8 cellular contexts compared by ENCODE assay signal in the genomic region with DNA sequence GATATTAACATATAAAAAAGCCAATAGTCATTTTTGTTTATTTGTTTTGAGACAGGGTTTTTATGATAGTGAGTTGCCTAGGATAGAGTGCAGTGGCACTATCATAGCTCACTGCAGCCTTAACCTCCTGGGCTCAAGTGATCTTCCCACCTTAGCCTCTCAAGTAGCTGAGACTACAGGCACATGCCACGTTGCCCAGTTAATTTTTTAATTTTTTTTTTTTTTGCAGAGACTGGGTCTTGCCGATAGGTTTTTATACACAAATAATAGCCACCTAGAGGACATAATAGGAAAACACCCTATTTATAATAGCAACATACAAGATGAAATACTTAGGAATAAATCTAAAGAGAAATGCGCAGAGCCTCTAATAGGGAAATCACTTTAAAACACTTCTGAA. TPM values are rescaled to one million over a fixed set of nuclear protein-coding genes. Genes with fewer than 3 reads are reported as not detected.
DNase-seq lines count a peak whose midpoint lies in the region; ATAC-seq, FAIRE-seq and TF ChIP-seq lines count a peak whose summit lies in the region.

No MANE protein-coding gene starts in this region.

- no peak for DNase-seq in right atrium auricular region (ENCODE audit: low spot score)
- no peak for DNase-seq in left cardiac atrium
- no peak for DNase-seq in T-cell
- DNase-seq in germinal center (ENCODE audit: low spot score): peak; percentile 41
- DNase-seq in T-helper 2 cell treated with Interferon-gamma antibody and Interleukin-4, amounts not matched to agents 5 μg/mL and 100 μg/mL, for 36 hours (ENCODE audit: low spot score): no peak
- no peak for DNase-seq in H54 (ENCODE audit: insufficient read length, low spot score)

- TF ChIP-seq CTCF in right atrium auricular region (IDR thresholded peaks at IDR 0.05): peak; percentile 21 to 48

- ATAC-seq in left cardiac atrium (no peak), T-cell (replicated peaks in 1 of 4) (peak in 1 of 4 experiments; percentile 31), HG03469 (IDR thresholded peaks at IDR 0.05; ENCODE audit: unreplicated experiment) (no peak), HG02840 (IDR thresholded peaks at IDR 0.05; ENCODE audit: low FRiP score, unreplicated experiment) (no peak)

- no peaks in the 10 kb centered on the region for H3K9me3 Mint-ChIP-seq in T-cell
- H3K9me3 Mint-ChIP-seq in T-helper 2 cell treated with Interferon-gamma antibody and Interleukin-4, amounts not matched to agents 5 μg/mL and 100 μg/mL, for 36 hours: no peaks in the 10 kb centered on the region

- H3K27me3 Mint-ChIP-seq in T-cell: no peaks in the 10 kb centered on the region
- H3K27me3 Mint-ChIP-seq in T-helper 2 cell treated with Interferon-gamma antibody and Interleukin-4, amounts not matched to agents 5 μg/mL and 100 μg/mL, for 36 hours (ENCODE audit: low read depth): no peaks in the 10 kb centered on the region

- H3K4me1 Mint-ChIP-seq in T-cell: peaks cover 51 to 58% (median 51%) of the 10 kb centered on the region in 3 donors
- peaks cover 26% of the 10 kb centered on the region for H3K4me1 Mint-ChIP-seq in T-helper 2 cell treated with Interferon-gamma antibody and Interleukin-4, amounts not matched to agents 5 μg/mL and 100 μg/mL, for 36 hours (ENCODE audit: low read depth)

- H3K27ac Mint-ChIP-seq in T-cell: peak overlapping the region; percentile 52 to 64
- no peak overlapping the region for H3K27ac Mint-ChIP-seq in T-helper 2 cell treated with Interferon-gamma antibody and Interleukin-4, amounts not matched to agents 5 μg/mL and 100 μg/mL, for 36 hours

- no peak for FAIRE-seq in H54 (lab: Jason Lieb, UNC)

- no peak for TF ChIP-seq POLR2A in H54 (IDR thresholded peaks at IDR 0.05; ENCODE audit: low read depth, low read length)

- peaks cover 24% of the 10 kb centered on the region for H3K36me3 Mint-ChIP-seq in T-cell
- H3K36me3 Mint-ChIP-seq in T-helper 2 cell treated with Interferon-gamma antibody and Interleukin-4, amounts not matched to agents 5 μg/mL and 100 μg/mL, for 36 hours (ENCODE audit: low read depth): peaks cover 47% of the 10 kb centered on the region

- peaks cover 0 to 20% of the 10 kb centered on the region in 2 donors for H3K4me1 ChIP-seq in right atrium auricular region

- H3K4me3 Mint-ChIP-seq in T-cell: no peak overlapping the region
- no peak overlapping the region for H3K4me3 Mint-ChIP-seq in T-helper 2 cell treated with Interferon-gamma antibody and Interleukin-4, amounts not matched to agents 5 μg/mL and 100 μg/mL, for 36 hours

- CTCF ChIA-PET in T-cell (lab: Charles Lee): interaction anchor here in 1 of 2 donors (0.6 to 1.2 kb wide), 4 partner anchors 12 to 646 kb away, joined by 3 to 7 read pairs (median 4); no protein-coding TSS in a partner anchor

- H3K36me3 ChIP-seq in right atrium auricular region: peaks cover 30% of the 10 kb centered on the region

- H3K9me3 ChIP-seq in right atrium auricular region: no peaks in the 10 kb centered on the region

- no peaks in the 10 kb centered on the region for H3K27me3 ChIP-seq in right atrium auricular region

- intact Hi-C loops in left cardiac atrium (cut with DNase I): no loop called here

- H3K27ac ChIP-seq in right atrium auricular region: no peak overlapping the region

- POLR2A ChIA-PET in T-cell (lab: Charles Lee): interaction anchor here in 1 of 2 donors (0.7 to 1.5 kb wide), 4 partner anchors 12 to 172 kb away, joined by 3 to 15 read pairs (median 6); partner anchors contain the start of gene EIF3J

- no peak overlapping the region for H3K4me3 ChIP-seq in right atrium auricular region

RNA-seq across cellular contexts. Expression of gene EIF3J, which starts 13.3 kb away (rescaled TPM):
- total RNA-seq in right atrium auricular region (10 to 100 TPM; 27.2 to 34.5 TPM), left cardiac atrium (10 to 100 TPM; 59.3 to 77.0 TPM), T-cell (10 to 100 TPM; 58.2 to 68.3 (median 64.4) TPM)
